8 cellular contexts compared by ENCODE assay signal in the genomic region with DNA sequence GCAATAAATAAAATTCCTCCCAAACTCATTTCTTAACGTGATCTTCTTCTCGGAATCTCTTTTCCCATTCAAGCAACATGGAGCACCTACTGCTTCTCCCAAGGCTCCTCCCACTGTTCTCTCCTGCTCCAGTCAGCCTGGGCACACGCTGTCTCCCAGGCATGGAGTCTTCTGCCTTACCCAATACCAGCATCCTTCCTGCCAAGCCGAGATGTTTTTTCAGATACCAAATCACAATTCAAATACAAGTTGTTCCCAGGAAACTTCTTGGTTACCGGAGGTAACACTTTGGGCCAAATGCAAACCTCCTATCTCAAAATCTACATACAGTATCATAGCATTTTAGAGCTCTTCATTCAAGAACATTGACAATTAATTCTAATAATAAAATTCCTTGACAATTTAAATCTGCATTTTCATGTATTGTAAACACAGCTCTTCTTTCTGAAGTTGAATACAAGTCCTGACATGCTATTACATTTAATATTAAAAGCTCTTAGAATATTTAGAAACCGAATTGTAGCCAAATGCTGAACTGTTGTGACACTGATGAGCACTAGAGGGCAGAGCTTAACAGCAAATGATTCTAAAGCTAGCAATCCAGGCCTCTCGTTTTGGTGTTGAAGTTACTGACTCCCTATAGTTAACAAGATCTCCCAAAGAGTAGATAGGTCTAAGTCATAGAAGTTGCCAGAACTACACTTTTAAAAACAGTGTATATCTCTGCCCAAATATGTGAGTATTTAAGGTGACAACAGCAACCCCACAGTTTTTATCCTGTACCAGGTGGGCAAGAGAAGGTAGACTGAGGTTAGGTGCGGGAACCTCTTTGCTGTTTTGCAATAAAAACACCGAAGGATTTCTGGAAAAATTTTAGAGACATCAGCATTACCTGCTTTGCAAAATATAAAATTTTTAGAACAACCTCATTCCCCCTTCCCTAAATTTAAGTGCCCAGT. TPM values are rescaled to one million over a fixed set of nuclear protein-coding genes. Genes with fewer than 3 reads are reported as not detected.
DNase-seq lines count a peak whose midpoint lies in the region; ATAC-seq and TF ChIP-seq lines count a peak whose summit lies in the region.

No MANE protein-coding gene starts in this region.

- ATAC-seq in HG03280 (IDR thresholded peaks at IDR 0.05; ENCODE audit: unreplicated experiment) = peak; percentile 54

- no peaks in the 10 kb centered on the region for H3K27me3 Mint-ChIP-seq in activated CD4-positive, alpha-beta T cell treated with anti-CD3 and anti-CD28 coated beads, Interleukin-2, amount 10 ng/mL, durations not matched to agents 7 days and 5 days
- H3K27me3 Mint-ChIP-seq in nephron progenitor cell (ENCODE audit: low read depth, poor library complexity) = no peaks in the 10 kb centered on the region

- no peaks in the 10 kb centered on the region for H3K9me3 Mint-ChIP-seq in activated CD4-positive, alpha-beta T cell treated with anti-CD3 and anti-CD28 coated beads, Interleukin-2, amount 10 ng/mL, durations not matched to agents 7 days and 5 days
- peaks cover 5% of the 10 kb centered on the region for H3K9me3 Mint-ChIP-seq in nephron progenitor cell

- H3K27ac Mint-ChIP-seq in activated CD4-positive, alpha-beta T cell treated with anti-CD3 and anti-CD28 coated beads, Interleukin-2, amount 10 ng/mL, durations not matched to agents 7 days and 5 days = no peak overlapping the region
- H3K27ac Mint-ChIP-seq in nephron progenitor cell = no peak overlapping the region

- DNase-seq in activated T-cell treated with anti-CD3 and anti-CD28 coated beads for 4 hours (peak; percentile 37), NCI-H510A (lab: John Stamatoyannopoulos, UW) (peak; percentile 67), fibroblast of gingiva (ENCODE audit: low read depth) (peak; percentile 68), nephron progenitor cell (peak; percentile 38), epidermal melanocyte (ENCODE audit: insufficient read length, low spot score) (no peak)
- DNase-seq in activated T-cell treated with anti-CD3 and anti-CD28 coated beads, Interleukin-2, amount 50 U/mL, for 1 hour = no peak
- DNase-seq in activated CD4-positive, alpha-beta T cell treated with anti-CD3 and anti-CD28 coated beads, Interleukin-2, amount 10 ng/mL, durations not matched to agents 7 days and 5 days = peak; percentile 63

- H3K4me3 Mint-ChIP-seq in activated CD4-positive, alpha-beta T cell treated with anti-CD3 and anti-CD28 coated beads, Interleukin-2, amount 10 ng/mL, durations not matched to agents 7 days and 5 days = no peak overlapping the region
- no peak overlapping the region for H3K4me3 Mint-ChIP-seq in nephron progenitor cell

- TF ChIP-seq CTCF in nephron progenitor cell (IDR thresholded peaks at IDR 0.05) = peak; percentile 83

- CTCF ChIA-PET in activated CD4-positive, alpha-beta T cell treated with anti-CD3 and anti-CD28 coated beads, Interleukin-2, amount 10 ng/mL, durations not matched to agents 7 days and 5 days (lab: Charles Lee) = interaction anchor here (0.7 to 7.5 kb wide), 20 partner anchors 9 to 226 kb away, joined by 3 to 72 read pairs (median 5); no protein-coding TSS in a partner anchor

- POLR2A ChIA-PET in activated CD4-positive, alpha-beta T cell treated with anti-CD3 and anti-CD28 coated beads, Interleukin-2, amount 10 ng/mL, durations not matched to agents 7 days and 5 days (lab: Charles Lee) = no interaction called here

- H3K36me3 Mint-ChIP-seq in activated CD4-positive, alpha-beta T cell treated with anti-CD3 and anti-CD28 coated beads, Interleukin-2, amount 10 ng/mL, durations not matched to agents 7 days and 5 days (ENCODE audit: low read depth) = no peaks in the 10 kb centered on the region
- H3K36me3 Mint-ChIP-seq in nephron progenitor cell (ENCODE audit: low read depth) = peaks cover 14% of the 10 kb centered on the region

- H3K4me1 Mint-ChIP-seq in activated CD4-positive, alpha-beta T cell treated with anti-CD3 and anti-CD28 coated beads, Interleukin-2, amount 10 ng/mL, durations not matched to agents 7 days and 5 days = no peaks in the 10 kb centered on the region
- peaks cover 12% of the 10 kb centered on the region for H3K4me1 Mint-ChIP-seq in nephron progenitor cell

RNA-seq across cellular contexts. Expression of a gene that starts 52.3 kb away (rescaled TPM):
- total RNA-seq in activated CD4-positive, alpha-beta T cell treated with anti-CD3 and anti-CD28 coated beads, Interleukin-2, amount 10 ng/mL, durations not matched to agents 7 days and 5 days = under 1 TPM; 0.42 to 0.67 TPM

Comparison
In these comparisons a context has a peak if more than half of its experiments do, and no peak if none do; other contexts are left out.
1. DNase-seq: peak in activated T-cell treated with anti-CD3 and anti-CD28 coated beads for 4 hours (single experiment), NCI-H510A (single experiment), activated CD4-positive, alpha-beta T cell treated with anti-CD3 and anti-CD28 coated beads, Interleukin-2, amount 10 ng/mL, durations not matched to agents 7 days and 5 days (single experiment), fibroblast of gingiva (single experiment) and nephron progenitor cell (single experiment); none in activated T-cell treated with anti-CD3 and anti-CD28 coated beads, Interleukin-2, amount 50 U/mL, for 1 hour (single experiment) and epidermal melanocyte (single experiment).